Comparison of ENCODE assay signal across 27 cellular contexts in genomic region chr3:152937234-152937633, GRCh38.
DNase-seq lines count a peak whose midpoint lies in the region; ATAC-seq, FAIRE-seq and TF ChIP-seq lines count a peak whose summit lies in the region.
"Had no signal": no experiment of that assay in that cellular context is flagged by ENCODE, and none has a peak within 500 bp of the region (broad histone marks: within the 10 kb centered on the region; RNA-seq: fewer than 3 reads in every experiment).

No MANE protein-coding gene starts in this region.

- intact Hi-C loops in thyroid gland (cut with DNase I): no loop called here
- intact Hi-C loops in mucosa of descending colon (cut with DNase I, micrococcal nuclease): no loop called here

- TF ChIP-seq CTCF in C4-2B (conservative IDR thresholded peaks at IDR 0.05) (peak; percentile 29), LNCaP clone FGC (IDR thresholded peaks at IDR 0.05; ENCODE audit: control insufficient read depth, extremely low read depth, insufficient read depth) (peak; percentile 35), H1 (IDR thresholded peaks at IDR 0.05; ENCODE audit: control extremely low read depth in 1 of 3, insufficient read depth in 1 of 3, low read depth in 1 of 3, low read length in 3 of 3) (peak in 2 of 3 experiments; percentile 2 to 21; a peak in 2 of 4 replicates), nephron (IDR thresholded peaks at IDR 0.05; ENCODE audit: unreplicated experiment in 3 of 3) (peak; percentile 28 to 44 (median 31)), thyroid gland (IDR thresholded peaks at IDR 0.05) (peak in 3 of 6 experiments; percentile 39 to 54 (median 51)), mucosa of descending colon (IDR thresholded peaks at IDR 0.05) (no peak)

- no peaks in the 10 kb centered on the region for H3K9me3 Mint-ChIP-seq in nephron
- H3K9me3 Mint-ChIP-seq: activated B cell treated with CpG ODN at 0.5 μM for 24 hours; activated CD4-positive, alpha-beta memory T cell treated with anti-CD3 and anti-CD28 coated beads, Interleukin-2, amount 10 ng/mL, durations not matched to agents 7 days and 5 days; CD4-positive, alpha-beta memory T cell; central memory CD8-positive, alpha-beta T cell; memory B cell; stimulated activated memory B cell treated with anti-CD40 and anti-IgM and Interleukin-4, amounts not matched to agents 10 μg/mL and 1 μg/mL and 100 μg/mL, for 72 hours had no signal

- no peak overlapping the region for H2AK5ac ChIP-seq in H1 (ENCODE audit: low read depth, low read length)

- no peak for TF ChIP-seq POLR2A in H1 (IDR thresholded peaks at IDR 0.05; ENCODE audit: control extremely low read depth in 1 of 2, low read depth in 2 of 2, low read length in 2 of 2)
- no peak for TF ChIP-seq POLR2A in thyroid gland (IDR thresholded peaks at IDR 0.05)

- H4K91ac ChIP-seq in H1 (replicated peaks; ENCODE audit: insufficient read length, low read length): no peak overlapping the region

- no peak overlapping the region for H2BK20ac ChIP-seq in H1 (ENCODE audit: low read length)

- H3K9ac ChIP-seq in H1 (replicated peaks in 1 of 4; ENCODE audit: extremely low read depth in 1 of 4, low read depth in 3 of 4, low read length in 3 of 4): no peak overlapping the region
- H3K9ac ChIP-seq: SK-N-SH had no signal

- H3K27me3 ChIP-seq in H1 (replicated peaks in 1 of 4; ENCODE audit: control insufficient read depth in 3 of 4, extremely low read depth in 1 of 4, insufficient read depth in 3 of 4, low read length in 3 of 4): no peaks in the 10 kb centered on the region
- no peaks in the 10 kb centered on the region for H3K27me3 ChIP-seq in thyroid gland
- H3K27me3 ChIP-seq: ovary had no signal

- no peak for ATAC-seq in GM21360 (IDR thresholded peaks at IDR 0.05; ENCODE audit: unreplicated experiment)
- no peak for ATAC-seq in mucosa of descending colon
- ATAC-seq: stimulated activated memory B cell treated with anti-CD40 and anti-IgM and Interleukin-4, amounts not matched to agents 10 μg/mL and 1 μg/mL and 100 μg/mL, for 72 hours had no signal

- TF ChIP-seq RAD21 in H1 (IDR thresholded peaks at IDR 0.05 in 1 of 2, conservative IDR thresholded peaks at IDR 0.05 in 1 of 2; ENCODE audit: low read depth in 2 of 2, low read length in 2 of 2): peak; percentile 42 to 43; a peak in 3 of 4 replicates

- H4K20me1 ChIP-seq in H1 (replicated peaks in 1 of 2; ENCODE audit: control insufficient read depth in 1 of 2, insufficient read depth in 2 of 2, low read length in 2 of 2): no peaks in the 10 kb centered on the region

- no peak overlapping the region for H3K27ac Mint-ChIP-seq in nephron
- H3K27ac Mint-ChIP-seq: activated B cell treated with CpG ODN at 0.5 μM for 24 hours; activated CD4-positive, alpha-beta memory T cell treated with anti-CD3 and anti-CD28 coated beads, Interleukin-2, amount 10 ng/mL, durations not matched to agents 7 days and 5 days; CD4-positive, alpha-beta memory T cell; memory B cell; stimulated activated memory B cell treated with anti-CD40 and anti-IgM and Interleukin-4, amounts not matched to agents 10 μg/mL and 1 μg/mL and 100 μg/mL, for 72 hours had no signal

- no peak overlapping the region for H2BK5ac ChIP-seq in H1 (ENCODE audit: low read depth, low read length)

- H4K8ac ChIP-seq in H1 (ENCODE audit: extremely low read depth, insufficient read depth, low read length): no peak overlapping the region

- H3K36me3 Mint-ChIP-seq in nephron (ENCODE audit: low read depth): no peaks in the 10 kb centered on the region
- H3K36me3 Mint-ChIP-seq: CD4-positive, alpha-beta memory T cell; memory B cell; stimulated activated memory B cell treated with anti-CD40 and anti-IgM and Interleukin-4, amounts not matched to agents 10 μg/mL and 1 μg/mL and 100 μg/mL, for 72 hours had no signal

- H3K4me3 ChIP-seq in LNCaP clone FGC (ENCODE audit: low read depth, low read length) (no peak overlapping the region), H1 (ENCODE audit: extremely low read depth in 1 of 4, insufficient read depth in 2 of 4, low read depth in 3 of 4, low read length in 4 of 4) (no peak overlapping the region), thyroid gland (replicated peaks in 1 of 3) (no peak overlapping the region), mucosa of descending colon (no peak overlapping the region)
- H3K4me3 ChIP-seq: ovary, thoracic aorta had no signal

- H3K23ac ChIP-seq in H1 (ENCODE audit: insufficient read length): no peak overlapping the region

- POLR2A ChIA-PET in H1 (lab: Charles Lee; ENCODE audit: partially characterized antibody): no interaction called here

- no peaks in the 10 kb centered on the region for H3K36me3 ChIP-seq in H1 (ENCODE audit: control insufficient read depth in 2 of 4, insufficient read depth in 4 of 4, low read length in 3 of 4)
- no peaks in the 10 kb centered on the region for H3K36me3 ChIP-seq in thyroid gland
- no peaks in the 10 kb centered on the region for H3K36me3 ChIP-seq in mucosa of descending colon (ENCODE audit: low read depth)
- H3K36me3 ChIP-seq: ovary, thoracic aorta had no signal

- FAIRE-seq in H1 (lab: Jason Lieb, UNC): no peak
- FAIRE-seq: GM12891, H54 had no signal

- H2BK12ac ChIP-seq in H1 (ENCODE audit: low read depth, low read length): no peak overlapping the region

- H3K4ac ChIP-seq in H1 (replicated peaks; ENCODE audit: insufficient read length, low read depth, low read length): no peak overlapping the region

- WGBS in H1 (ENCODE audit: extremely low coverage in 1 of 2, insufficient coverage in 1 of 2, insufficient read length in 1 of 2, insufficient replicate concordance in 2 of 2, low coverage in 1 of 2, low lambda C conversion rate in 2 of 2, missing lambda C conversion rate in 1 of 2), 2 experiments: 88% methylated on average over 2 of the region's 2 CpGs; no CpG with 5 or more reads in 1 of the 2 experiments
- WGBS in thyroid gland, 2 donors: 37 to 44% methylated on average over 2 of the region's 2 CpGs

- H3K4me1 ChIP-seq in H1 (replicated peaks in 1 of 4; ENCODE audit: control insufficient read depth in 3 of 4, insufficient read depth in 4 of 4, low read length in 3 of 4) (no peaks in the 10 kb centered on the region), thyroid gland (no peaks in the 10 kb centered on the region), mucosa of descending colon (ENCODE audit: low read depth) (no peaks in the 10 kb centered on the region)

- no peaks in the 10 kb centered on the region for H3K79me2 ChIP-seq in H1 (ENCODE audit: control insufficient read depth in 1 of 2, insufficient read depth in 2 of 2, low read length in 2 of 2)

- H3K14ac ChIP-seq in H1 (ENCODE audit: insufficient read length): no peak overlapping the region

- H3K27ac ChIP-seq in C4-2B (no peak overlapping the region), H1 (ENCODE audit: low read depth, low read length) (no peak overlapping the region), thyroid gland (no peak overlapping the region)
- H3K27ac ChIP-seq: ovary, thoracic aorta had no signal

- H3K23me2 ChIP-seq in H1 (ENCODE audit: low read depth, low read length): no peaks in the 10 kb centered on the region

- H3K27me3 Mint-ChIP-seq in nephron (ENCODE audit: low read depth): peaks cover 3% of the 10 kb centered on the region
- H3K27me3 Mint-ChIP-seq: memory B cell; stimulated activated memory B cell treated with anti-CD40 and anti-IgM and Interleukin-4, amounts not matched to agents 10 μg/mL and 1 μg/mL and 100 μg/mL, for 72 hours had no signal

- no peaks in the 10 kb centered on the region for H3K9me3 ChIP-seq in H1 (ENCODE audit: insufficient read depth in 2 of 2, low read depth in 1 of 2, low read length in 1 of 2)
- H3K9me3 ChIP-seq in thyroid gland: no peaks in the 10 kb centered on the region
- H3K9me3 ChIP-seq in mucosa of descending colon: no peaks in the 10 kb centered on the region
- H3K9me3 ChIP-seq: ovary, SK-N-SH, thoracic aorta had no signal

- H3K18ac ChIP-seq in H1 (ENCODE audit: extremely low read depth, low read length): no peak overlapping the region

- no peak overlapping the region for H2BK15ac ChIP-seq in H1 (ENCODE audit: low read length)

- H3K4me3 Mint-ChIP-seq in nephron: no peak overlapping the region
- H3K4me3 Mint-ChIP-seq: activated B cell treated with CpG ODN at 0.5 μM for 24 hours; activated CD4-positive, alpha-beta memory T cell treated with anti-CD3 and anti-CD28 coated beads, Interleukin-2, amount 10 ng/mL, durations not matched to agents 7 days and 5 days; CD4-positive, alpha-beta memory T cell; central memory CD8-positive, alpha-beta T cell; memory B cell; stimulated activated memory B cell treated with anti-CD40 and anti-IgM and Interleukin-4, amounts not matched to agents 10 μg/mL and 1 μg/mL and 100 μg/mL, for 72 hours had no signal

- no peak overlapping the region for H4K5ac ChIP-seq in H1 (ENCODE audit: insufficient read length, low read depth, low read length)

- H3K4me1 Mint-ChIP-seq in nephron: peaks cover 5% of the 10 kb centered on the region
- H3K4me1 Mint-ChIP-seq: activated B cell treated with CpG ODN at 0.5 μM for 24 hours; activated CD4-positive, alpha-beta memory T cell treated with anti-CD3 and anti-CD28 coated beads, Interleukin-2, amount 10 ng/mL, durations not matched to agents 7 days and 5 days; CD4-positive, alpha-beta memory T cell; central memory CD8-positive, alpha-beta T cell; memory B cell; stimulated activated memory B cell treated with anti-CD40 and anti-IgM and Interleukin-4, amounts not matched to agents 10 μg/mL and 1 μg/mL and 100 μg/mL, for 72 hours had no signal

- no peak overlapping the region for H3K56ac ChIP-seq in H1 (replicated peaks; ENCODE audit: insufficient read length, low read depth, low read length)

- no peak overlapping the region for H2BK120ac ChIP-seq in H1 (replicated peaks; ENCODE audit: low read depth, low read length)

- no peak overlapping the region for H2AFZ ChIP-seq in H1 (ENCODE audit: low read length)

- CTCF ChIA-PET in H1 (lab: Charles Lee; ENCODE audit: partially characterized antibody): interaction anchor here (0.7 to 1.1 kb wide), 3 partner anchors 16 to 493 kb away, joined by 3 to 5 read pairs (median 3); no protein-coding TSS in a partner anchor

- no peak for TF ChIP-seq EP300 in H1 (IDR thresholded peaks at IDR 0.05; ENCODE audit: borderline replicate concordance in 1 of 2, low read depth in 2 of 2, low read length in 2 of 2)

- DNase-seq in LNCaP clone FGC (ENCODE audit: low read depth) (no peak), H1 (ENCODE audit: low read depth in 1 of 2, low spot score in 2 of 2) (no peak), thyroid gland (no peak), mucosa of descending colon (no peak)
- DNase-seq in activated naive CD4-positive, alpha-beta T cell treated with anti-CD3 and anti-CD28 coated beads, Interleukin-2, amount 50 U/mL, for 16 hours: no peak
- DNase-seq: activated B cell treated with CpG ODN at 0.5 μM for 24 hours; activated CD4-positive, alpha-beta memory T cell treated with anti-CD3 and anti-CD28 coated beads, Interleukin-2, amount 10 ng/mL, durations not matched to agents 7 days and 5 days; activated naive CD4-positive, alpha-beta T cell; CD4-positive, alpha-beta memory T cell; effector CD4-positive, alpha-beta T cell; GF-D8; islet precursor cell; NCI-H1105; NCI-H510A; ovary; RPMI8226; SK-N-SH; T-helper 9 cell had no signal

- H3K4me2 ChIP-seq in H1 (ENCODE audit: insufficient read depth in 1 of 2, low read depth in 2 of 2, low read length in 2 of 2): no peak overlapping the region
- H3K4me2 ChIP-seq: SK-N-SH had no signal

- H3K79me1 ChIP-seq in H1 (ENCODE audit: low read depth, low read length): no peaks in the 10 kb centered on the region

TF ChIP-seq in H1, 55 proteins besides CTCF, POLR2A, EP300 and RAD21 (continues in another document):
- no peak for TF ChIP-seq CBX5 (IDR thresholded peaks at IDR 0.05; ENCODE audit: low read depth, low read length)
